ENCODE assay signal across 9 cellular contexts in the genomic region with DNA sequence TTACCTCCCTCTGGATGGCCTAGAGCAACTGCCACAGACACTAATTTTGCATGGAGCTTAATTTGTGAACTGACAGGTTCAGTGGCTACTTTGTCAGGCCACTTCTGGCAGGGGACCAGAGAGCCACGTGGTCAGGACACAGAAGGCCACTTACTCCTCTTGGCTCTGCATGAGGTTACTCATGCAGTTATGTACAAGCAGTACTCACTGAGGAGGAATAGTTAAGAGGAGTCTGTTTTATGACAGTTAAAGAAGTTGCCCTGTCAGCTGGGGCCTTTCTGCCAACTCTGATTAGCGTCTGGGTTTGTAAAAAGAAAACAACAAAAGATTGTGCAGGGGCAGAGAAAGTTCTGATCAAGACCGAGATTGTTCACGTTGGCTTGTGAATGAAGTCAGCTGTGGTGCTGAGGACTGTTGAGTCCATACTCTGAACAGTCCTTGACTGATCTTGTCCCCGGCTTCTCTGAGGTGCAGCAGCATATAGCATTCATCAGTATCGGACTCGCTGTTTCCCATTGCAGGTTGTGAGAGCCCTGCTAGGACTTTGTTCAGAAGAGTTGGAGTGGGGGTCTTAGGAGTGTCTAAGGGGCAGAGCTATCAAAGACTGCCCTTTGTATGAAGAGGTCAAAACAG. TPM values are rescaled to one million over a fixed set of nuclear protein-coding genes. Genes with fewer than 3 reads are reported as not detected.
DNase-seq lines count a peak whose midpoint lies in the region; ATAC-seq and TF ChIP-seq lines count a peak whose summit lies in the region.
"Had no signal": no experiment of that assay in that cellular context is flagged by ENCODE, and none has a peak within 500 bp of the region (broad histone marks: within the 10 kb centered on the region; RNA-seq: fewer than 3 reads in every experiment).

No MANE protein-coding gene starts in this region.

- peak overlapping the region; percentile 75 for H3K27ac Mint-ChIP-seq in mesothelial cell of epicardium
- H3K27ac Mint-ChIP-seq in naive thymus-derived CD4-positive, alpha-beta T cell: no peak overlapping the region

- intact Hi-C loops in testis (cut with DNase I; ENCODE audit: low total_unique reads): no loop called here
- intact Hi-C loops in naive thymus-derived CD4-positive, alpha-beta T cell (cut with micrococcal nuclease): loop anchor here in 1 of 2 donors (10.0 kb wide), 1 partner anchor 60 kb away; no protein-coding TSS in a partner anchor

- DNase-seq in NCI-H2196 (lab: John Stamatoyannopoulos, UW; ENCODE audit: unreplicated experiment): peak; percentile 58
- DNase-seq in NCI-H2196 treated with DMSO at 0.1 percent for 48 hours (lab: John Stamatoyannopoulos, UW; ENCODE audit: unreplicated experiment): no peak
- DNase-seq in mesothelial cell of epicardium (ENCODE audit: low spot score in 2 of 2, unreplicated experiment in 2 of 2): no peak
- peak; percentile 89 for DNase-seq in testis
- DNase-seq in naive thymus-derived CD4-positive, alpha-beta T cell: no peak
- DNase-seq in HuH-7 (ENCODE audit: low spot score): no peak
- DNase-seq: NCI-H1436 treated with DMSO at 0.1 percent for 48 hours had no signal

- TF ChIP-seq CTCF in mesothelial cell of epicardium (IDR thresholded peaks at IDR 0.05; ENCODE audit: unreplicated experiment): no peak
- TF ChIP-seq CTCF in testis (IDR thresholded peaks at IDR 0.05): no peak
- TF ChIP-seq CTCF in gastroesophageal sphincter (IDR thresholded peaks at IDR 0.05): no peak

- H3K27ac ChIP-seq in testis (no peak overlapping the region), gastroesophageal sphincter (no peak overlapping the region)
- H3K27ac ChIP-seq in naive thymus-derived CD4-positive, alpha-beta T cell (ENCODE audit: low read depth, low read length): no peak overlapping the region

- TF ChIP-seq POLR2A in testis (IDR thresholded peaks at IDR 0.05) (no peak), gastroesophageal sphincter (IDR thresholded peaks at IDR 0.05) (no peak)

- 46 to 55% methylated on average over 7 of the region's 7 CpGs for WGBS in testis, 2 donors
- WGBS in gastroesophageal sphincter (ENCODE audit: low coverage in 1 of 2), 2 donors: 49 to 58% methylated on average over 7 of the region's 7 CpGs

- H3K4me1 Mint-ChIP-seq in mesothelial cell of epicardium: peaks cover 57% of the 10 kb centered on the region
- peaks cover 0 to 28% (median 14%) of the 10 kb centered on the region in 7 donors for H3K4me1 Mint-ChIP-seq in naive thymus-derived CD4-positive, alpha-beta T cell

- H3K9me3 ChIP-seq in testis (no peaks in the 10 kb centered on the region), gastroesophageal sphincter (no peaks in the 10 kb centered on the region)
- H3K9me3 ChIP-seq in naive thymus-derived CD4-positive, alpha-beta T cell (ENCODE audit: control insufficient read depth in 2 of 3, low read length in 3 of 3): no peaks in the 10 kb centered on the region

- CTCF ChIA-PET in naive thymus-derived CD4-positive, alpha-beta T cell (lab: Charles Lee): no interaction called here

- H3K4me3 ChIP-seq in testis: no peak overlapping the region
- H3K4me3 ChIP-seq in naive thymus-derived CD4-positive, alpha-beta T cell (ENCODE audit: low read length): no peak overlapping the region
- no peak overlapping the region for H3K4me3 ChIP-seq in gastroesophageal sphincter

- peak; percentile 84 for ATAC-seq in esophagus mucosa
- no peak for ATAC-seq in naive thymus-derived CD4-positive, alpha-beta T cell
- no peak for ATAC-seq in gastroesophageal sphincter

- POLR2A ChIA-PET in naive thymus-derived CD4-positive, alpha-beta T cell (lab: Charles Lee): interaction anchor here (0.6 kb wide), 1 partner anchor 42 kb away, joined by 4 read pairs; a partner anchor contains a TSS

- H3K27me3 ChIP-seq in testis (no peaks in the 10 kb centered on the region), gastroesophageal sphincter (no peaks in the 10 kb centered on the region)
- no peaks in the 10 kb centered on the region for H3K27me3 ChIP-seq in naive thymus-derived CD4-positive, alpha-beta T cell (ENCODE audit: control insufficient read depth in 2 of 2, insufficient read depth in 2 of 2, low read length in 2 of 2)

- TF ChIP-seq EP300 in gastroesophageal sphincter (IDR thresholded peaks at IDR 0.05): no peak

- H3K27me3 Mint-ChIP-seq in mesothelial cell of epicardium (ENCODE audit: low read depth): no peaks in the 10 kb centered on the region
- H3K27me3 Mint-ChIP-seq in naive thymus-derived CD4-positive, alpha-beta T cell: peaks cover 0 to 15% (median 0%) of the 10 kb centered on the region in 5 donors

- H3K36me3 ChIP-seq in testis (ENCODE audit: low read depth, missing control alignments) (no peaks in the 10 kb centered on the region), gastroesophageal sphincter (no peaks in the 10 kb centered on the region)
- H3K36me3 ChIP-seq in naive thymus-derived CD4-positive, alpha-beta T cell (ENCODE audit: control insufficient read depth in 2 of 3, insufficient read depth in 3 of 3, low read length in 3 of 3): peaks cover 0 to 7% (median 0%) of the 10 kb centered on the region in 3 experiments

- no peak overlapping the region for H3K4me3 Mint-ChIP-seq in mesothelial cell of epicardium
- H3K4me3 Mint-ChIP-seq in naive thymus-derived CD4-positive, alpha-beta T cell: no peak overlapping the region

- peaks cover 9% of the 10 kb centered on the region for H3K9me3 Mint-ChIP-seq in mesothelial cell of epicardium
- H3K9me3 Mint-ChIP-seq in naive thymus-derived CD4-positive, alpha-beta T cell: no peaks in the 10 kb centered on the region

- peaks cover 12% of the 10 kb centered on the region for H3K36me3 Mint-ChIP-seq in mesothelial cell of epicardium
- peaks cover 0 to 70% (median 19%) of the 10 kb centered on the region in 5 donors for H3K36me3 Mint-ChIP-seq in naive thymus-derived CD4-positive, alpha-beta T cell

- H3K4me1 ChIP-seq in testis (peaks cover 3% of the 10 kb centered on the region), gastroesophageal sphincter (no peaks in the 10 kb centered on the region)
- no peaks in the 10 kb centered on the region for H3K4me1 ChIP-seq in naive thymus-derived CD4-positive, alpha-beta T cell (ENCODE audit: control insufficient read depth in 2 of 2, insufficient read depth in 2 of 2, low read length in 2 of 2)

RNA-seq across cellular contexts. Expression of a gene that starts 41.4 kb away (rescaled TPM):
- total RNA-seq in esophagus mucosa: 33.4 TPM
- total RNA-seq in mesothelial cell of epicardium: 65.8 to 73.8 TPM (median 69.1 TPM) in 3 replicates
- 100 to 1,000 TPM in 1 of 2 donors, 10 to 100 TPM in 1; 70.5 to 104 TPM for total RNA-seq in testis
- 105 TPM for polyA plus RNA-seq in testis (ENCODE audit: insufficient read depth, low read depth, low replicate concordance)
- total RNA-seq in naive thymus-derived CD4-positive, alpha-beta T cell: 10 to 100 TPM in 4 of 5 experiments, 1 to 10 TPM in 1; 5.7 to 55.6 (median 45.9) TPM
- polyA plus RNA-seq in naive thymus-derived CD4-positive, alpha-beta T cell: 10 to 100 TPM in 1 of 2 donors, 1 to 10 TPM in 1; 7.0 to 29.4 TPM
- total RNA-seq in gastroesophageal sphincter: 10 to 100 TPM in 3 of 4 donors, 1 to 10 TPM in 1; 8.0 to 26.5 (median 11.3) TPM

Comparison
In these comparisons a context has a peak if more than half of its experiments do, and no peak if none do; other contexts are left out.
1. DNase-seq: peak in NCI-H2196 (single experiment) and testis (single experiment); none in NCI-H2196 treated with DMSO at 0.1 percent for 48 hours (single experiment), mesothelial cell of epicardium (0 of 2), naive thymus-derived CD4-positive, alpha-beta T cell (0 of 9) and HuH-7 (single experiment).